16 cellular contexts compared by ENCODE assay signal in the genomic region with DNA sequence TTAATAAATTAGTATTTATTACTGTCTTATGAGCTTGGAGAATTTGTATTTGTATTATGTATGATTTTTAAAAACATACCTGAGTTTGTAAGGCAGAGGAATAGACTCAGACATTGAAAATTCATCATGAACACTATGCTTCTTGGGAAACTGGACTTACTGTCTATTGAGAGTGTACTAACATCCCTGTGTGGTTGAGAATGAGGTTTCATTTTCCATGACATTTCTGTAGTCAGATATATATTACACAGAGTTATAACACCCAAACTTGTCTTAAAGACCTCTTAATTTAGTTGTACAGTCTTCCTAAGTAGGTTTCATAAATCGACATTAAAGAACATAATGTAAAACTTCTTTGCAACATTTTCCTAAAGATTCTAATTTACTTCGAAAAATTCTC.
"Had no signal": no experiment of that assay in that cellular context is flagged by ENCODE, and none has a peak within 500 bp of the region (broad histone marks: within the 10 kb centered on the region; RNA-seq: fewer than 3 reads in every experiment).

No MANE protein-coding gene starts in this region.

- H3K27ac Mint-ChIP-seq: stimulated activated memory B cell treated with anti-CD40 and anti-IgM and Interleukin-4, amounts not matched to agents 10 μg/mL and 1 μg/mL and 100 μg/mL, for 72 hours had no signal

- FAIRE-seq: kidney had no signal

- H3K9me3 ChIP-seq: lower lobe of right lung, stomach had no signal

- H3K27me3 Mint-ChIP-seq: memory B cell; stimulated activated memory B cell treated with anti-CD40 and anti-IgM and Interleukin-4, amounts not matched to agents 10 μg/mL and 1 μg/mL and 100 μg/mL, for 72 hours had no signal

- DNase-seq: effector CD4-positive, alpha-beta T cell; kidney; left cardiac atrium; left ventricle myocardium inferior; lower lobe of right lung; spleen; stimulated activated CD4-positive, alpha-beta T cell treated with anti-CD3 and anti-CD28 coated beads, Interleukin-15, amount 100 ng/mL, for 24 hours; stimulated activated CD4-positive, alpha-beta T cell treated with anti-CD3 and anti-CD28 coated beads, Interleukin-1b, Interleukin-23, amount 100 ng/mL, for 48 hours; stimulated activated CD4-positive, alpha-beta T cell treated with anti-CD3 and anti-CD28 coated beads, Interleukin-4, amount 100 ng/mL, for 24 hours; stomach had no signal

- H3K36me3 ChIP-seq: left ventricle myocardium inferior, lower lobe of right lung had no signal

- H3K27ac ChIP-seq: coronary artery, hepatocyte, lower lobe of right lung, stomach had no signal

- H3K9me3 Mint-ChIP-seq: memory B cell; stimulated activated memory B cell treated with anti-CD40 and anti-IgM and Interleukin-4, amounts not matched to agents 10 μg/mL and 1 μg/mL and 100 μg/mL, for 72 hours had no signal

- H3K27me3 ChIP-seq: hepatocyte, spleen, stomach had no signal

- H3K4me3 ChIP-seq: coronary artery, hepatocyte, left ventricle myocardium inferior, lower lobe of right lung, spleen, stomach had no signal

- H3K4me3 Mint-ChIP-seq: endodermal cell; memory B cell; stimulated activated memory B cell treated with anti-CD40 and anti-IgM and Interleukin-4, amounts not matched to agents 10 μg/mL and 1 μg/mL and 100 μg/mL, for 72 hours had no signal

- ATAC-seq: sciatic nerve; stimulated activated memory B cell treated with anti-CD40 and anti-IgM and Interleukin-4, amounts not matched to agents 10 μg/mL and 1 μg/mL and 100 μg/mL, for 72 hours had no signal
